25 cellular contexts compared by ENCODE assay signal in the genomic region with DNA sequence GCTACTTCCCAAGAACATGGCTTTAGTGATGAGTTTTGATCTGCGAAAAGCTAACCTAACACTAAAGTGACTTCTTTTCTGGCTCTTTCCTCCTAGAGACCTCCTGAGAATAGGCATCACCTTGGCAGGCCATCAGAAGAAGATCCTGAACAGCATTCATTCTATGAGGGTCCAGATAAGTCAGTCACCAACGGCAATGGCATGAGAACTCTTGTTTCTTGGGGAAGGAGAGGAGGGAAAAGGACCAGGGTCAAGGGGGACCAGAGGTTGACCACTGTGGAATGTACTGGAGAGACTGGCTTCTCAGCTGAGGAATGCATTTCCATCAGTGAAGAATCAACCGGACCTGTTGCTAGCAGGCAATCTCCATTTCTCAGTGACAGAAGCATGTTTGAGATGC.
"Had no signal": no experiment of that assay in that cellular context is flagged by ENCODE, and none has a peak within 500 bp of the region (broad histone marks: within the 10 kb centered on the region; RNA-seq: fewer than 3 reads in every experiment).

No MANE protein-coding gene starts in this region.

- H3K4me1 Mint-ChIP-seq: activated CD4-positive, alpha-beta T cell treated with anti-CD3 and anti-CD28 coated beads for 36 hours; activated naive CD4-positive, alpha-beta T cell treated with anti-CD3 and anti-CD28 coated beads, Interleukin-2, amount 50 U/mL, for 24 hours; activated naive CD8-positive, alpha-beta T cell treated with anti-CD3 and anti-CD28 coated beads, Interleukin-2, amount 10 ng/mL, durations not matched to agents 7 days and 5 days had no signal

- H3K4me3 ChIP-seq: ascending aorta, SJCRH30, SK-N-MC had no signal

- H3K9me3 Mint-ChIP-seq: activated naive CD4-positive, alpha-beta T cell treated with anti-CD3 and anti-CD28 coated beads, Interleukin-2, amount 50 U/mL, for 24 hours; activated T-cell treated with anti-CD3 and anti-CD28 coated beads, Interleukin-2, amount 50 U/mL, for 4 hours had no signal

- H3K4me1 ChIP-seq: ascending aorta, SJCRH30 had no signal

- DNase-seq: activated CD4-positive, alpha-beta memory T cell treated with anti-CD3 and anti-CD28 coated beads for 36 hours; activated CD4-positive, alpha-beta T cell treated with anti-CD3 and anti-CD28 coated beads for 36 hours; activated CD4-positive, alpha-beta T cell treated with anti-CD3 and anti-CD28 coated beads, Interleukin-2, amount 50 U/mL, for 1 hour; activated CD8-positive, alpha-beta memory T cell treated with anti-CD3 and anti-CD28 coated beads, Interleukin-2, amount 50 U/mL, for 4 hours; activated effector memory CD4-positive, alpha-beta T cell treated with anti-CD3 and anti-CD28 coated beads, Interleukin-2, amount 50 U/mL, for 16 hours; activated naive CD4-positive, alpha-beta T cell; activated naive CD8-positive, alpha-beta T cell treated with anti-CD3 and anti-CD28 coated beads, Interleukin-2, amount 10 ng/mL, durations not matched to agents 7 days and 5 days; activated T-cell treated with anti-CD3 and anti-CD28 coated beads for 4 hours; activated T-cell treated with anti-CD3 and anti-CD28 coated beads, Interleukin-2, amount 50 U/mL, for 4 hours; amygdala; Karpas-422; NCI-H1105; NCI-H1417 treated with DMSO at 0.1 percent for 48 hours; NCI-H187 treated with DMSO at 0.1 percent for 48 hours; NCI-H2081; NCI-H345; NCI-H524 treated with DMSO at 0.1 percent for 48 hours; SHP77; SJCRH30; T1000; WERI-Rb-1 had no signal

- H3K4me3 Mint-ChIP-seq: activated CD4-positive, alpha-beta memory T cell treated with anti-CD3 and anti-CD28 coated beads for 36 hours; activated CD4-positive, alpha-beta T cell treated with anti-CD3 and anti-CD28 coated beads for 36 hours; activated naive CD4-positive, alpha-beta T cell treated with anti-CD3 and anti-CD28 coated beads, Interleukin-2, amount 50 U/mL, for 24 hours; activated naive CD8-positive, alpha-beta T cell treated with anti-CD3 and anti-CD28 coated beads, Interleukin-2, amount 10 ng/mL, durations not matched to agents 7 days and 5 days; activated T-cell treated with anti-CD3 and anti-CD28 coated beads, Interleukin-2, amount 50 U/mL, for 4 hours had no signal

- H3K27ac Mint-ChIP-seq: activated CD4-positive, alpha-beta memory T cell treated with anti-CD3 and anti-CD28 coated beads for 36 hours; activated CD4-positive, alpha-beta T cell treated with anti-CD3 and anti-CD28 coated beads for 36 hours; activated naive CD4-positive, alpha-beta T cell treated with anti-CD3 and anti-CD28 coated beads, Interleukin-2, amount 50 U/mL, for 24 hours; activated naive CD8-positive, alpha-beta T cell treated with anti-CD3 and anti-CD28 coated beads, Interleukin-2, amount 10 ng/mL, durations not matched to agents 7 days and 5 days had no signal

- H3K27ac ChIP-seq: ascending aorta, SJCRH30, SK-N-MC, WERI-Rb-1 had no signal

- ATAC-seq: activated CD4-positive, alpha-beta T cell treated with anti-CD3 and anti-CD28 coated beads for 36 hours; activated T-cell treated with anti-CD3 and anti-CD28 coated beads, Interleukin-2, amount 50 U/mL, for 4 hours; Panc1 had no signal

- H3K27me3 Mint-ChIP-seq: activated CD4-positive, alpha-beta memory T cell treated with anti-CD3 and anti-CD28 coated beads for 36 hours; activated naive CD4-positive, alpha-beta T cell treated with anti-CD3 and anti-CD28 coated beads, Interleukin-2, amount 50 U/mL, for 24 hours; activated naive CD8-positive, alpha-beta T cell treated with anti-CD3 and anti-CD28 coated beads, Interleukin-2, amount 10 ng/mL, durations not matched to agents 7 days and 5 days had no signal

- H3K27me3 ChIP-seq: ascending aorta, SJCRH30 had no signal

- H3K36me3 ChIP-seq: ascending aorta, SJCRH30, WERI-Rb-1 had no signal

- H3K36me3 Mint-ChIP-seq: activated CD4-positive, alpha-beta memory T cell treated with anti-CD3 and anti-CD28 coated beads for 36 hours; activated naive CD4-positive, alpha-beta T cell treated with anti-CD3 and anti-CD28 coated beads, Interleukin-2, amount 50 U/mL, for 24 hours; activated naive CD8-positive, alpha-beta T cell treated with anti-CD3 and anti-CD28 coated beads, Interleukin-2, amount 10 ng/mL, durations not matched to agents 7 days and 5 days had no signal

- H3K9me3 ChIP-seq: ascending aorta, SJCRH30 had no signal
